In genomic region chr1:21532992-21533534, GRCh38 we compare ENCODE assay signal across 40 cellular contexts. TPM values are rescaled to one million over a fixed set of nuclear protein-coding genes. Genes with fewer than 3 reads are reported as not detected.
"Had no signal": no experiment of that assay in that cellular context is flagged by ENCODE, and none has a peak within 500 bp of the region (broad histone marks: within the 10 kb centered on the region; RNA-seq: fewer than 3 reads in every experiment).

No MANE protein-coding gene starts in this region.

- H3K9me3 ChIP-seq: adrenal gland, body of pancreas, esophagus muscularis mucosa, gastrocnemius medialis, heart left ventricle had no signal

- H3K4me1 ChIP-seq: foreskin keratinocyte, gastrocnemius medialis had no signal

- H3K4me1 Mint-ChIP-seq: activated CD4-positive, alpha-beta T cell treated with anti-CD3 and anti-CD28 coated beads for 36 hours; activated CD4-positive, alpha-beta T cell treated with anti-CD3 and anti-CD28 coated beads, Interleukin-2, amount 10 ng/mL, durations not matched to agents 24 days and 14 days; activated CD8-positive, alpha-beta memory T cell treated with anti-CD3 and anti-CD28 coated beads, Interleukin-2, amount 10 ng/mL, durations not matched to agents 7 days and 5 days; activated naive CD4-positive, alpha-beta T cell treated with anti-CD3 and anti-CD28 coated beads, Interleukin-2, amount 50 U/mL, for 24 hours; activated naive CD8-positive, alpha-beta T cell treated with anti-CD3 and anti-CD28 coated beads for 36 hours; activated naive CD8-positive, alpha-beta T cell treated with anti-CD3 and anti-CD28 coated beads, Interleukin-2, amount 50 U/mL, for 24 hours had no signal

- H3K36me3 Mint-ChIP-seq: activated CD4-positive, alpha-beta memory T cell treated with anti-CD3 and anti-CD28 coated beads for 36 hours; activated CD8-positive, alpha-beta memory T cell treated with anti-CD3 and anti-CD28 coated beads, Interleukin-2, amount 10 ng/mL, durations not matched to agents 7 days and 5 days; activated naive CD4-positive, alpha-beta T cell treated with anti-CD3 and anti-CD28 coated beads, Interleukin-2, amount 50 U/mL, for 24 hours; activated naive CD8-positive, alpha-beta T cell treated with anti-CD3 and anti-CD28 coated beads for 36 hours had no signal

- H3K4me3 ChIP-seq: adrenal gland, body of pancreas, cardiac muscle cell, coronary artery, dorsolateral prefrontal cortex, esophagus muscularis mucosa, gastrocnemius medialis, heart left ventricle had no signal

- ATAC-seq: activated CD4-positive, alpha-beta T cell treated with anti-CD3 and anti-CD28 coated beads for 36 hours; activated CD8-positive, alpha-beta memory T cell treated with anti-CD3 and anti-CD28 coated beads, Interleukin-2, amount 10 ng/mL, durations not matched to agents 7 days and 5 days; activated CD8-positive, alpha-beta T cell treated with anti-CD3 and anti-CD28 coated beads, Interleukin-2, amount 10 ng/mL, durations not matched to agents 7 days and 5 days; activated naive CD8-positive, alpha-beta T cell treated with anti-CD3 and anti-CD28 coated beads, Interleukin-2, amount 50 U/mL, for 24 hours; body of pancreas; effector memory CD8-positive, alpha-beta T cell; foreskin keratinocyte; gastrocnemius medialis; heart left ventricle; T-helper 17 cell had no signal

- DNase-seq: activated CD4-positive, alpha-beta memory T cell treated with anti-CD3 and anti-CD28 coated beads for 36 hours; activated CD4-positive, alpha-beta T cell treated with anti-CD3 and anti-CD28 coated beads for 36 hours; activated CD4-positive, alpha-beta T cell treated with anti-CD3 and anti-CD28 coated beads, Interleukin-2, amount 10 ng/mL, durations not matched to agents 24 days and 14 days; activated CD4-positive, CD25-positive, alpha-beta regulatory T cell; activated CD4-positive, CD25-positive, alpha-beta regulatory T cell treated with anti-CD3 and anti-CD28 coated beads, Interleukin-2, amount 50 U/mL, for 72 hours; activated CD8-positive, alpha-beta memory T cell treated with anti-CD3 and anti-CD28 coated beads, Interleukin-2, amount 10 ng/mL, durations not matched to agents 7 days and 5 days; activated CD8-positive, alpha-beta memory T cell treated with anti-CD3 and anti-CD28 coated beads, Interleukin-2, amount 50 U/mL, for 4 hours; activated CD8-positive, alpha-beta T cell treated with anti-CD3 and anti-CD28 coated beads, Interleukin-2, amount 10 ng/mL, durations not matched to agents 7 days and 5 days; activated effector memory CD4-positive, alpha-beta T cell treated with anti-CD3 and anti-CD28 coated beads, Interleukin-2, amount 50 U/mL, for 16 hours; activated naive CD4-positive, alpha-beta T cell treated with anti-CD3 and anti-CD28 coated beads for 36 hours; activated naive CD8-positive, alpha-beta T cell treated with anti-CD3 and anti-CD28 coated beads for 36 hours; activated naive CD8-positive, alpha-beta T cell treated with anti-CD3 and anti-CD28 coated beads, Interleukin-2, amount 50 U/mL, for 24 hours; activated T-cell treated with anti-CD3 and anti-CD28 coated beads, Interleukin-2, amount 50 U/mL, for 1 hour; activated T-cell treated with anti-CD3 and anti-CD28 coated beads, Interleukin-2, amount 50 U/mL, for 48 hours; adrenal gland; amygdala; aorta; body of pancreas; central memory CD4-positive, alpha-beta T cell; cerebellar nuclear complex; dorsolateral prefrontal cortex; effector memory CD8-positive, alpha-beta T cell; erythroblast; foreskin keratinocyte; gastrocnemius medialis; glutamatergic neuron; T-helper 1 cell; T-helper 17 cell; T1000; WERI-Rb-1 had no signal

- H3K9me3 Mint-ChIP-seq: activated CD4-positive, alpha-beta memory T cell treated with anti-CD3 and anti-CD28 coated beads for 36 hours; activated CD4-positive, alpha-beta T cell treated with anti-CD3 and anti-CD28 coated beads, Interleukin-2, amount 10 ng/mL, durations not matched to agents 24 days and 14 days; activated naive CD4-positive, alpha-beta T cell treated with anti-CD3 and anti-CD28 coated beads for 36 hours; activated naive CD4-positive, alpha-beta T cell treated with anti-CD3 and anti-CD28 coated beads, Interleukin-2, amount 50 U/mL, for 24 hours; activated naive CD8-positive, alpha-beta T cell treated with anti-CD3 and anti-CD28 coated beads for 36 hours; activated naive CD8-positive, alpha-beta T cell treated with anti-CD3 and anti-CD28 coated beads, Interleukin-2, amount 50 U/mL, for 24 hours; activated T-helper 1 cell treated with anti-CD3 and anti-CD28 coated beads, Interleukin-12 subunit alpha, Interleukin-12 subunit beta, Interleukin-2, Interleukin-4 antibody, amounts not matched to agents 30 ng/mL and 10 ng/mL and 1 ng/mL, durations not matched to agents 14 hours and 24 hours and 36 hours; activated T-helper 2 cell treated with anti-CD3 and anti-CD28 coated beads, Interferon-gamma antibody, Interleukin-2, Interleukin-4, amounts not matched to agents 10 μg/mL and 5 μg/mL and 100 μg/mL, durations not matched to agents 14 hours and 24 hours and 36 hours; dendritic cell treated with granulocyte-macrophage colony-stimulating factor and Interleukin-4, amounts not matched to agents 40 ng/mL and 50 ng/mL, for 4 days; effector memory CD8-positive, alpha-beta T cell; T-helper 2 cell treated with Interferon-gamma antibody and Interleukin-4, amounts not matched to agents 5 μg/mL and 100 μg/mL, for 36 hours had no signal

- H3K27ac ChIP-seq: body of pancreas, cardiac muscle cell, coronary artery, dorsolateral prefrontal cortex, esophagus muscularis mucosa, foreskin keratinocyte, gastrocnemius medialis, heart left ventricle, WERI-Rb-1 had no signal

- H3K27ac Mint-ChIP-seq: activated CD4-positive, alpha-beta memory T cell treated with anti-CD3 and anti-CD28 coated beads for 36 hours; activated CD4-positive, alpha-beta T cell treated with anti-CD3 and anti-CD28 coated beads for 36 hours; activated CD4-positive, alpha-beta T cell treated with anti-CD3 and anti-CD28 coated beads, Interleukin-2, amount 10 ng/mL, durations not matched to agents 24 days and 14 days; activated CD8-positive, alpha-beta memory T cell treated with anti-CD3 and anti-CD28 coated beads, Interleukin-2, amount 10 ng/mL, durations not matched to agents 7 days and 5 days; activated CD8-positive, alpha-beta T cell treated with anti-CD3 and anti-CD28 coated beads, Interleukin-2, amount 10 ng/mL, durations not matched to agents 7 days and 5 days; activated naive CD4-positive, alpha-beta T cell treated with anti-CD3 and anti-CD28 coated beads for 36 hours; activated naive CD4-positive, alpha-beta T cell treated with anti-CD3 and anti-CD28 coated beads, Interleukin-2, amount 50 U/mL, for 24 hours; activated naive CD8-positive, alpha-beta T cell treated with anti-CD3 and anti-CD28 coated beads for 36 hours; activated naive CD8-positive, alpha-beta T cell treated with anti-CD3 and anti-CD28 coated beads, Interleukin-2, amount 50 U/mL, for 24 hours; activated T-helper 1 cell treated with anti-CD3 and anti-CD28 coated beads, Interleukin-12 subunit alpha, Interleukin-12 subunit beta, Interleukin-2, Interleukin-4 antibody, amounts not matched to agents 30 ng/mL and 10 ng/mL and 1 ng/mL, durations not matched to agents 14 hours and 24 hours and 36 hours; activated T-helper 2 cell treated with anti-CD3 and anti-CD28 coated beads, Interferon-gamma antibody, Interleukin-2, Interleukin-4, amounts not matched to agents 10 μg/mL and 5 μg/mL and 100 μg/mL, durations not matched to agents 14 hours and 24 hours and 36 hours; dendritic cell treated with granulocyte-macrophage colony-stimulating factor and Interleukin-4, amounts not matched to agents 40 ng/mL and 50 ng/mL, for 4 days; T-helper 17 cell; T-helper 2 cell treated with Interferon-gamma antibody and Interleukin-4, amounts not matched to agents 5 μg/mL and 100 μg/mL, for 36 hours had no signal

- H3K36me3 ChIP-seq: adrenal gland, cardiac muscle cell, esophagus muscularis mucosa, gastrocnemius medialis, heart left ventricle, WERI-Rb-1 had no signal

- H3K4me3 Mint-ChIP-seq: activated CD4-positive, alpha-beta memory T cell treated with anti-CD3 and anti-CD28 coated beads for 36 hours; activated CD4-positive, alpha-beta T cell treated with anti-CD3 and anti-CD28 coated beads for 36 hours; activated CD4-positive, alpha-beta T cell treated with anti-CD3 and anti-CD28 coated beads, Interleukin-2, amount 10 ng/mL, durations not matched to agents 24 days and 14 days; activated CD8-positive, alpha-beta memory T cell treated with anti-CD3 and anti-CD28 coated beads, Interleukin-2, amount 10 ng/mL, durations not matched to agents 7 days and 5 days; activated CD8-positive, alpha-beta T cell treated with anti-CD3 and anti-CD28 coated beads, Interleukin-2, amount 10 ng/mL, durations not matched to agents 7 days and 5 days; activated naive CD4-positive, alpha-beta T cell treated with anti-CD3 and anti-CD28 coated beads for 36 hours; activated naive CD4-positive, alpha-beta T cell treated with anti-CD3 and anti-CD28 coated beads, Interleukin-2, amount 50 U/mL, for 24 hours; activated naive CD8-positive, alpha-beta T cell treated with anti-CD3 and anti-CD28 coated beads for 36 hours; activated naive CD8-positive, alpha-beta T cell treated with anti-CD3 and anti-CD28 coated beads, Interleukin-2, amount 50 U/mL, for 24 hours; activated T-helper 1 cell treated with anti-CD3 and anti-CD28 coated beads, Interleukin-12 subunit alpha, Interleukin-12 subunit beta, Interleukin-2, Interleukin-4 antibody, amounts not matched to agents 30 ng/mL and 10 ng/mL and 1 ng/mL, durations not matched to agents 14 hours and 24 hours and 36 hours; dendritic cell treated with granulocyte-macrophage colony-stimulating factor and Interleukin-4, amounts not matched to agents 40 ng/mL and 50 ng/mL, for 4 days; effector memory CD8-positive, alpha-beta T cell; T-helper 17 cell; T-helper 2 cell treated with Interferon-gamma antibody and Interleukin-4, amounts not matched to agents 5 μg/mL and 100 μg/mL, for 36 hours had no signal

- H3K27me3 ChIP-seq: adrenal gland, body of pancreas, cardiac muscle cell, dorsolateral prefrontal cortex had no signal

RNA-seq across cellular contexts. Expression of gene ALPL, which starts 23.8 kb away (rescaled TPM):
- total RNA-seq: activated CD4-positive, alpha-beta memory T cell treated with anti-CD3 and anti-CD28 coated beads for 36 hours; activated CD4-positive, alpha-beta T cell treated with anti-CD3 and anti-CD28 coated beads for 36 hours; activated CD4-positive, alpha-beta T cell treated with anti-CD3 and anti-CD28 coated beads, Interleukin-2, amount 10 ng/mL, durations not matched to agents 24 days and 14 days; activated CD8-positive, alpha-beta memory T cell treated with anti-CD3 and anti-CD28 coated beads for 36 hours; activated CD8-positive, alpha-beta memory T cell treated with anti-CD3 and anti-CD28 coated beads, Interleukin-2, amount 10 ng/mL, durations not matched to agents 7 days and 5 days; activated CD8-positive, alpha-beta T cell treated with anti-CD3 and anti-CD28 coated beads, Interleukin-2, amount 10 ng/mL, durations not matched to agents 7 days and 5 days; activated naive CD4-positive, alpha-beta T cell treated with anti-CD3 and anti-CD28 coated beads for 36 hours; activated naive CD8-positive, alpha-beta T cell treated with anti-CD3 and anti-CD28 coated beads for 36 hours; activated T-helper 1 cell treated with anti-CD3 and anti-CD28 coated beads, Interleukin-12 subunit alpha, Interleukin-12 subunit beta, Interleukin-2, Interleukin-4 antibody, amounts not matched to agents 30 ng/mL and 10 ng/mL and 1 ng/mL, durations not matched to agents 14 hours and 24 hours and 36 hours; activated T-helper 2 cell treated with anti-CD3 and anti-CD28 coated beads, Interferon-gamma antibody, Interleukin-2, Interleukin-4, amounts not matched to agents 10 μg/mL and 5 μg/mL and 100 μg/mL, durations not matched to agents 14 hours and 24 hours and 36 hours; foreskin keratinocyte; T-helper 17 cell had no signal
